1 cellular context compared by ENCODE assay signal in genomic region chr5:142466195-142466951, GRCh38.
A peak's percentile ranks its signal among the peaks of the same experiment; 100 is the strongest.
TF ChIP-seq lines count a peak whose summit lies in the region.

No MANE protein-coding gene starts in this region.

TF ChIP-seq in K562, 482 proteins besides CTCF, POLR2A, EP300 and RAD21 (continued from another document):
- TF ChIP-seq, protein P1, sequence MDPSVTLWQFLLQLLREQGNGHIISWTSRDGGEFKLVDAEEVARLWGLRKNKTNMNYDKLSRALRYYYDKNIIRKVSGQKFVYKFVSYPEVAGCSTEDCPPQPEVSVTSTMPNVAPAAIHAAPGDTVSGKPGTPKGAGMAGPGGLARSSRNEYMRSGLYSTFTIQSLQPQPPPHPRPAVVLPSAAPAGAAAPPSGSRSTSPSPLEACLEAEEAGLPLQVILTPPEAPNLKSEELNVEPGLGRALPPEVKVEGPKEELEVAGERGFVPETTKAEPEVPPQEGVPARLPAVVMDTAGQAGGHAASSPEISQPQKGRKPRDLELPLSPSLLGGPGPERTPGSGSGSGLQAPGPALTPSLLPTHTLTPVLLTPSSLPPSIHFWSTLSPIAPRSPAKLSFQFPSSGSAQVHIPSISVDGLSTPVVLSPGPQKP (CRISPR knock-in tag; IDR thresholded peaks at IDR 0.05), result no peak
- no peak for TF ChIP-seq C11orf30 (IDR thresholded peaks at IDR 0.05; ENCODE audit: low read depth)
- no peak for TF ChIP-seq HCFC1 (IDR thresholded peaks at IDR 0.05; ENCODE audit: low read depth, low read length)
- no peak for TF ChIP-seq COPS2 (conservative IDR thresholded peaks at IDR 0.05)
- no peak for TF ChIP-seq U2AF1 (optimal IDR thresholded peaks at IDR 0.05; ENCODE audit: low read depth, low read length)
- TF ChIP-seq, protein P2, sequence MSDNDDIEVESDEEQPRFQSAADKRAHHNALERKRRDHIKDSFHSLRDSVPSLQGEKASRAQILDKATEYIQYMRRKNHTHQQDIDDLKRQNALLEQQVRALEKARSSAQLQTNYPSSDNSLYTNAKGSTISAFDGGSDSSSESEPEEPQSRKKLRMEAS (CRISPR knock-in tag; IDR thresholded peaks at IDR 0.05), result no peak
- peak; percentile 84 for TF ChIP-seq SPI1 (IDR thresholded peaks at IDR 0.05; ENCODE audit: borderline replicate concordance, low read depth, low read length)
- no peak for TF ChIP-seq RBM14 (IDR thresholded peaks at IDR 0.05; ENCODE audit: borderline replicate concordance, insufficient read depth, low read depth, low read length)
- TF ChIP-seq, protein P3, sequence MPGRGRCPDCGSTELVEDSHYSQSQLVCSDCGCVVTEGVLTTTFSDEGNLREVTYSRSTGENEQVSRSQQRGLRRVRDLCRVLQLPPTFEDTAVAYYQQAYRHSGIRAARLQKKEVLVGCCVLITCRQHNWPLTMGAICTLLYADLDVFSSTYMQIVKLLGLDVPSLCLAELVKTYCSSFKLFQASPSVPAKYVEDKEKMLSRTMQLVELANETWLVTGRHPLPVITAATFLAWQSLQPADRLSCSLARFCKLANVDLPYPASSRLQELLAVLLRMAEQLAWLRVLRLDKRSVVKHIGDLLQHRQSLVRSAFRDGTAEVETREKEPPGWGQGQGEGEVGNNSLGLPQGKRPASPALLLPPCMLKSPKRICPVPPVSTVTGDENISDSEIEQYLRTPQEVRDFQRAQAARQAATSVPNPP (IDR thresholded peaks at IDR 0.05; ENCODE audit: borderline replicate concordance, insufficient read depth, insufficient read length), result no peak
- no peak for TF ChIP-seq RREB1 (CRISPR knock-in tag; IDR thresholded peaks at IDR 0.05)
- TF ChIP-seq TSC22D4 (tag; IDR thresholded peaks at IDR 0.05), result no peak
- no peak for TF ChIP-seq NCOA2 (IDR thresholded peaks at IDR 0.05; ENCODE audit: partially characterized antibody in 2 of 2)
- TF ChIP-seq MEF2A (IDR thresholded peaks at IDR 0.05; ENCODE audit: control insufficient read depth, low read depth, low read length), result no peak
- TF ChIP-seq TCF7L2 (IDR thresholded peaks at IDR 0.05; ENCODE audit: low read depth, low read length), result no peak
- peak; percentile 86 for TF ChIP-seq ZNF175 (CRISPR knock-in tag; IDR thresholded peaks at IDR 0.05; ENCODE audit: low read depth)
- 0 out of 2 replicates have a peak, but pooled peaks have one; percentile 52 for TF ChIP-seq ELF1 (tag; IDR thresholded peaks at IDR 0.05)
- no peak for TF ChIP-seq FOXK1 (CRISPR knock-in tag; IDR thresholded peaks at IDR 0.05; ENCODE audit: borderline replicate concordance)
- TF ChIP-seq KLF10 (CRISPR knock-in tag; IDR thresholded peaks at IDR 0.05), result no peak
- TF ChIP-seq ZNF561 (CRISPR knock-in tag; conservative IDR thresholded peaks at IDR 0.05), result no peak
- TF ChIP-seq PPARD (CRISPR knock-in tag; IDR thresholded peaks at IDR 0.05), result no peak
- TF ChIP-seq ZNF584 (CRISPR knock-in tag; IDR thresholded peaks at IDR 0.05; ENCODE audit: low read depth), result peak; percentile 93; the same call in 1 of the 2 replicates
- no peak for TF ChIP-seq CREB1 (IDR thresholded peaks at IDR 0.05)
- TF ChIP-seq CREB1 (CRISPR knock-in tag; IDR thresholded peaks at IDR 0.05), result no peak
- TF ChIP-seq ILK (tag; IDR thresholded peaks at IDR 0.05; ENCODE audit: borderline replicate concordance, low read depth), result no peak
- TF ChIP-seq MGA (IDR thresholded peaks at IDR 0.05), result no peak
- TF ChIP-seq PHF8 (IDR thresholded peaks at IDR 0.05; ENCODE audit: borderline replicate concordance, low read length), result no peak
- TF ChIP-seq MAZ (CRISPR knock-in tag; conservative IDR thresholded peaks at IDR 0.05 in 1 of 2, IDR thresholded peaks at IDR 0.05 in 1 of 2), result peak in 1 of 2 experiments; percentile 39; a peak in 1 of 4 replicates
- TF ChIP-seq SAFB (IDR thresholded peaks at IDR 0.05; ENCODE audit: borderline replicate concordance, low read depth, low read length), result no peak
- TF ChIP-seq ZFP1 (CRISPR knock-in tag; IDR thresholded peaks at IDR 0.05), result no peak
- no peak for TF ChIP-seq HNRNPH1 (optimal IDR thresholded peaks at IDR 0.05; ENCODE audit: low read depth, low read length)
- TF ChIP-seq TFAP4 (CRISPR knock-in tag; IDR thresholded peaks at IDR 0.05; ENCODE audit: borderline replicate concordance), result no peak
- TF ChIP-seq ZNF23 (CRISPR knock-in tag; IDR thresholded peaks at IDR 0.05), result no peak
- no peak for TF ChIP-seq JUN (IDR thresholded peaks at IDR 0.05; ENCODE audit: borderline replicate concordance, low read depth, low read length)
- no peak for TF ChIP-seq JUN (CRISPR knock-in tag; IDR thresholded peaks at IDR 0.05; ENCODE audit: borderline replicate concordance)
- TF ChIP-seq NR0B1 (IDR thresholded peaks at IDR 0.05; ENCODE audit: partially characterized antibody), result no peak
- no peak for TF ChIP-seq TOE1 (IDR thresholded peaks at IDR 0.05; ENCODE audit: borderline replicate concordance)
- TF ChIP-seq TOE1 (CRISPR knock-in tag; IDR thresholded peaks at IDR 0.05; ENCODE audit: borderline replicate concordance, low read depth), result no peak
- TF ChIP-seq SREBF1 (IDR thresholded peaks at IDR 0.05; ENCODE audit: borderline replicate concordance, low read depth, low read length), result no peak
- TF ChIP-seq MTA2 (IDR thresholded peaks at IDR 0.05; ENCODE audit: low read depth), result no peak
- TF ChIP-seq TAF15 (IDR thresholded peaks at IDR 0.05; ENCODE audit: low read depth, low read length), result no peak
- peak; percentile 19; the same call in 1 of the 2 replicates for TF ChIP-seq ARID1B (IDR thresholded peaks at IDR 0.05)
- no peak for TF ChIP-seq LARP7 (IDR thresholded peaks at IDR 0.05)
